In the genomic region with DNA sequence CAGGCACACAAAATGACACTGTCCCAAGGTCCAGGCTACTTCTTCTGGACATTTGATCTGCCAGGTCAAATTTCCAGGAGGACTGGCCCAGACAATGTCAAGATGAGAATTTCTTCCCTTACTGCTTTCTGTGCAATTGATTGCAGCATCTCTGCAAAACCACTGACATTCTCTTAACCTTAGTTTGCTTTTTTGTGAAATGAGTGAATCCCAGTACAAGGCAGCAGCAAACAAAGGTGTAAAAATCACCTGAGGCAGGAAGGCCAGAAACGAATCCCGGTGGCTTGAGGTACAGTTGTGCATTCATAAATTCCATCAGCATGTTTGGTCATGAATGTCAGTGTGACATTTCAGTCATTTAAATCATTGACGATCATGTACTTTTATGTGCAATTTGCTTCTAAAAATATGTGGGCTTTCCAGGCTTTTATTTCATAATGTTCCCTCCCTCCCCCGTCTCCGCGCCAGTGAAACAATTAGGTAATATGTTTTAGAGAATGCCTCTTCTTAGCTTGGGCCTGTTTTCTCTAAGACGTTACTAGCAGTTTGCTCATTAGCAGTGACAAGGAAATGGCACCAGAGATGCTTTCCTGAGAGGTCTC, we compare ENCODE assay signal across 1 cellular context.
TF ChIP-seq lines count a peak whose summit lies in the region.

No MANE protein-coding gene starts in this region.

TF ChIP-seq in endothelial cell of umbilical vein, 7 proteins besides CTCF, POLR2A, EP300 and RAD21:
- TF ChIP-seq MYC (IDR thresholded peaks at IDR 0.05; ENCODE audit: low read depth, low read length): no peak
- no peak for TF ChIP-seq FOS (IDR thresholded peaks at IDR 0.05; ENCODE audit: borderline replicate concordance, insufficient read depth, low read length)
- no peak for TF ChIP-seq POLR2AphosphoS5 (IDR thresholded peaks at IDR 0.05; ENCODE audit: insufficient read depth, low read depth, low read length)
- TF ChIP-seq, protein P1, sequence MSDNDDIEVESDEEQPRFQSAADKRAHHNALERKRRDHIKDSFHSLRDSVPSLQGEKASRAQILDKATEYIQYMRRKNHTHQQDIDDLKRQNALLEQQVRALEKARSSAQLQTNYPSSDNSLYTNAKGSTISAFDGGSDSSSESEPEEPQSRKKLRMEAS (IDR thresholded peaks at IDR 0.05; ENCODE audit: insufficient read depth, insufficient read length): no peak
- TF ChIP-seq EZH2 (IDR thresholded peaks at IDR 0.05; ENCODE audit: borderline replicate concordance, low read depth, low read length, severe bottlenecking): no peak
